Comparison of ENCODE assay signal across 9 cellular contexts in the genomic region with DNA sequence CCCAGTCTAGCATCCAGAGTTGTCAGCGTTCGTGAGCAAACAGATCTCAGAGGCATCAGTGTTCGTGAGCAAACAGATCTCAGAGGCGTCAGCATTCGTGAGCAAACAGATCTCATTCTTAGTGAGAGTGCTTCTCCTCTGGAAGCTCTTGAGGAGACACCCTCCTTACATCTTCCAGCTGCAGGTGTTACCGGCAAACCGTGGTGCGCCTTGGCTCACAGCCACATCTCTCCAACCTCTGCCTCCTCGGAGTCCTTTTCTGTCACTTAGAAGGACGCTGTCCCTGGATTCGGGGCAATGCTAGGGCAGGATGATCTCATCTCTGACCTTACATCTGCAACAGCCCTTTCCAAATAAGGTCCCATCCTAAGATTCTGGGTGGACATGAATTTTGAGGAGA.
A peak's percentile ranks its signal among the peaks of the same experiment; 100 is the strongest.
DNase-seq lines count a peak whose midpoint lies in the region; ATAC-seq and FAIRE-seq lines count a peak whose summit lies in the region.
"Had no signal": no experiment of that assay in that cellular context is flagged by ENCODE, and none has a peak within 500 bp of the region (broad histone marks: within the 10 kb centered on the region; RNA-seq: fewer than 3 reads in every experiment).

No MANE protein-coding gene starts in this region.

- H3K27ac Mint-ChIP-seq in stimulated activated memory B cell treated with anti-CD40 and anti-IgM and Interleukin-4, amounts not matched to agents 10 μg/mL and 1 μg/mL and 100 μg/mL, for 72 hours: peak overlapping the region; percentile 2

- H3K4me1 Mint-ChIP-seq in stimulated activated memory B cell treated with anti-CD40 and anti-IgM and Interleukin-4, amounts not matched to agents 10 μg/mL and 1 μg/mL and 100 μg/mL, for 72 hours: peaks cover 47% of the 10 kb centered on the region

- no peaks in the 10 kb centered on the region for H3K9me3 Mint-ChIP-seq in stimulated activated memory B cell treated with anti-CD40 and anti-IgM and Interleukin-4, amounts not matched to agents 10 μg/mL and 1 μg/mL and 100 μg/mL, for 72 hours

- ATAC-seq in stimulated activated memory B cell treated with anti-CD40 and anti-IgM and Interleukin-4, amounts not matched to agents 10 μg/mL and 1 μg/mL and 100 μg/mL, for 72 hours: no peak
- no peak for ATAC-seq in GM21360 (IDR thresholded peaks at IDR 0.05; ENCODE audit: unreplicated experiment)

- H3K9me3 ChIP-seq in endocrine pancreas (ENCODE audit: control insufficient read depth, low read length): no peaks in the 10 kb centered on the region

- H3K27me3 Mint-ChIP-seq in stimulated activated memory B cell treated with anti-CD40 and anti-IgM and Interleukin-4, amounts not matched to agents 10 μg/mL and 1 μg/mL and 100 μg/mL, for 72 hours: no peaks in the 10 kb centered on the region

- peak overlapping the region; percentile 4 for H3K4me3 ChIP-seq in endocrine pancreas (ENCODE audit: control insufficient read depth, insufficient read depth, low read length)

- H3K9ac ChIP-seq in endocrine pancreas (ENCODE audit: control insufficient read depth, insufficient read depth, low read length): no peak overlapping the region

- no peaks in the 10 kb centered on the region for H3K27me3 ChIP-seq in endocrine pancreas (ENCODE audit: control insufficient read depth, insufficient read depth, low read length)

- H3K36me3 Mint-ChIP-seq in stimulated activated memory B cell treated with anti-CD40 and anti-IgM and Interleukin-4, amounts not matched to agents 10 μg/mL and 1 μg/mL and 100 μg/mL, for 72 hours: no peaks in the 10 kb centered on the region

- H3K4me1 ChIP-seq in endocrine pancreas (ENCODE audit: control insufficient read depth, insufficient read depth, low read length): no peaks in the 10 kb centered on the region

- FAIRE-seq in HTR-8/SVneo (lab: Jason Lieb, UNC): no peak

- peak; percentile 94 for DNase-seq in DMS79 treated with DMSO at 0.1 percent for 48 hours (lab: John Stamatoyannopoulos, UW)
- DNase-seq in NCI-H2196 (lab: John Stamatoyannopoulos, UW; ENCODE audit: unreplicated experiment): peak; percentile 70
- DNase-seq in activated effector memory CD4-positive, alpha-beta T cell treated with anti-CD3 and anti-CD28 coated beads, Interleukin-2, amount 50 U/mL, for 16 hours: no peak
- DNase-seq in HTR-8/SVneo (ENCODE audit: insufficient read length, low spot score): no peak
- DNase-seq: glutamatergic neuron; stimulated activated CD8-positive, alpha-beta memory T cell treated with anti-CD3 and anti-CD28 coated beads, Interleukin-4, amount 100 ng/mL, for 48 hours had no signal

- no peaks in the 10 kb centered on the region for H3K36me3 ChIP-seq in endocrine pancreas (ENCODE audit: control insufficient read depth, insufficient read depth, low read length)

- H3K4me3 Mint-ChIP-seq in stimulated activated memory B cell treated with anti-CD40 and anti-IgM and Interleukin-4, amounts not matched to agents 10 μg/mL and 1 μg/mL and 100 μg/mL, for 72 hours: no peak overlapping the region

Comparison
In these comparisons a context has a peak if more than half of its experiments do, and no peak if none do; other contexts are left out.
1. DNase-seq: peak in DMS79 treated with DMSO at 0.1 percent for 48 hours (single experiment) and NCI-H2196 (single experiment); none in activated effector memory CD4-positive, alpha-beta T cell treated with anti-CD3 and anti-CD28 coated beads, Interleukin-2, amount 50 U/mL, for 16 hours (single experiment) and HTR-8/SVneo (single experiment).